1 cellular context compared by ENCODE assay signal in genomic region chr9:2179557-2179956, GRCh38.
TF ChIP-seq lines count a peak whose summit lies in the region.

No MANE protein-coding gene starts in this region.

TF ChIP-seq in H1, 55 proteins besides CTCF, POLR2A, EP300 and RAD21 (continued from another document):
- TF ChIP-seq ATF2 (IDR thresholded peaks at IDR 0.05; ENCODE audit: low read length): no peak
- TF ChIP-seq SIN3A (conservative IDR thresholded peaks at IDR 0.05 in 1 of 2, IDR thresholded peaks at IDR 0.05 in 1 of 2; ENCODE audit: low read depth in 1 of 2, low read length in 2 of 2): no peak
- TF ChIP-seq SRF (IDR thresholded peaks at IDR 0.05; ENCODE audit: low read depth, low read length): no peak
- TF ChIP-seq EZH2 (IDR thresholded peaks at IDR 0.05; ENCODE audit: low read depth, low read length, severe bottlenecking): no peak
- TF ChIP-seq TCF12 (IDR thresholded peaks at IDR 0.05; ENCODE audit: low read depth, low read length): no peak
- no peak for TF ChIP-seq MAFK (IDR thresholded peaks at IDR 0.05; ENCODE audit: low read depth, low read length)
- no peak for TF ChIP-seq HDAC2 (IDR thresholded peaks at IDR 0.05; ENCODE audit: borderline replicate concordance in 1 of 2, low read depth in 2 of 2, low read length in 2 of 2)
